ENCODE assay signal across 1 cellular context in the genomic region with DNA sequence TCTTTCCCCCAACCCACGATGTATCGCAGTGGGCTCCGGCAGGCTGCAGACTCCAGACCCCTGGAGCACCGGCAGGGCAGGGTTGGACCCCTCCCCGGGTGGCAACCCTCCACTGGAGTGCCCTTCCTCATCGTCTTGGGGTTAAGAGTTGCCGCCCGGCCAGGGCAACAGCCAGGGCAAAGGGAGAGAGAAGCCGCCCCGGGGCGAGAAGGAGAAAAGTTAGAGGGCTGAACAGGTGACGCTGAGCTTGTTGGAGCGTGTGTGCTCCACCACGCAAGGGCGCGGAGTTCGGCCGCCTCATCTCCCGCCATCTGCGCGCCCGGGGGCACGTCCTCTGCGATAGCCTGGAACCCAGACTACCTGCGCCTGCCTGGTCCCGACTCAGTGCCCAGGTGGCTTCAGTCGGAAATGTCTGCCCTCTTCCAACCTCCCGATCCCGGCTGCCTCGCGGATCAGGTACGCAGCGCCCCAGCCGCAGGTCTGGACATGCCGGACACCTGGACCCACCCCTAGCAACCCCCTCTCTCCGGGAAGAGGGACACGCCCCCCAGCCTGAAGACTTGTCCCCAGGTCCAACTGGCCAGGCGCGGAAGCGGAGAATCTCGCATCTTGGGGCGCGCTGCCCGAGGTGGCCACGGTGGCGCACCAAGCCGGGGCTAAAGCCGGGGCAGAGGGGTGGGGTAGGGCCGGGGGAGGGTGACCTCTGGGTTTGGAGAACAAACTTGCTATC.
TF ChIP-seq lines count a peak whose summit lies in the region.

No MANE protein-coding gene starts in this region.

TF ChIP-seq in H1, 55 proteins besides CTCF, POLR2A, EP300 and RAD21:
- no peak for TF ChIP-seq USF2 (IDR thresholded peaks at IDR 0.05; ENCODE audit: low read length)
- TF ChIP-seq, protein P1, sequence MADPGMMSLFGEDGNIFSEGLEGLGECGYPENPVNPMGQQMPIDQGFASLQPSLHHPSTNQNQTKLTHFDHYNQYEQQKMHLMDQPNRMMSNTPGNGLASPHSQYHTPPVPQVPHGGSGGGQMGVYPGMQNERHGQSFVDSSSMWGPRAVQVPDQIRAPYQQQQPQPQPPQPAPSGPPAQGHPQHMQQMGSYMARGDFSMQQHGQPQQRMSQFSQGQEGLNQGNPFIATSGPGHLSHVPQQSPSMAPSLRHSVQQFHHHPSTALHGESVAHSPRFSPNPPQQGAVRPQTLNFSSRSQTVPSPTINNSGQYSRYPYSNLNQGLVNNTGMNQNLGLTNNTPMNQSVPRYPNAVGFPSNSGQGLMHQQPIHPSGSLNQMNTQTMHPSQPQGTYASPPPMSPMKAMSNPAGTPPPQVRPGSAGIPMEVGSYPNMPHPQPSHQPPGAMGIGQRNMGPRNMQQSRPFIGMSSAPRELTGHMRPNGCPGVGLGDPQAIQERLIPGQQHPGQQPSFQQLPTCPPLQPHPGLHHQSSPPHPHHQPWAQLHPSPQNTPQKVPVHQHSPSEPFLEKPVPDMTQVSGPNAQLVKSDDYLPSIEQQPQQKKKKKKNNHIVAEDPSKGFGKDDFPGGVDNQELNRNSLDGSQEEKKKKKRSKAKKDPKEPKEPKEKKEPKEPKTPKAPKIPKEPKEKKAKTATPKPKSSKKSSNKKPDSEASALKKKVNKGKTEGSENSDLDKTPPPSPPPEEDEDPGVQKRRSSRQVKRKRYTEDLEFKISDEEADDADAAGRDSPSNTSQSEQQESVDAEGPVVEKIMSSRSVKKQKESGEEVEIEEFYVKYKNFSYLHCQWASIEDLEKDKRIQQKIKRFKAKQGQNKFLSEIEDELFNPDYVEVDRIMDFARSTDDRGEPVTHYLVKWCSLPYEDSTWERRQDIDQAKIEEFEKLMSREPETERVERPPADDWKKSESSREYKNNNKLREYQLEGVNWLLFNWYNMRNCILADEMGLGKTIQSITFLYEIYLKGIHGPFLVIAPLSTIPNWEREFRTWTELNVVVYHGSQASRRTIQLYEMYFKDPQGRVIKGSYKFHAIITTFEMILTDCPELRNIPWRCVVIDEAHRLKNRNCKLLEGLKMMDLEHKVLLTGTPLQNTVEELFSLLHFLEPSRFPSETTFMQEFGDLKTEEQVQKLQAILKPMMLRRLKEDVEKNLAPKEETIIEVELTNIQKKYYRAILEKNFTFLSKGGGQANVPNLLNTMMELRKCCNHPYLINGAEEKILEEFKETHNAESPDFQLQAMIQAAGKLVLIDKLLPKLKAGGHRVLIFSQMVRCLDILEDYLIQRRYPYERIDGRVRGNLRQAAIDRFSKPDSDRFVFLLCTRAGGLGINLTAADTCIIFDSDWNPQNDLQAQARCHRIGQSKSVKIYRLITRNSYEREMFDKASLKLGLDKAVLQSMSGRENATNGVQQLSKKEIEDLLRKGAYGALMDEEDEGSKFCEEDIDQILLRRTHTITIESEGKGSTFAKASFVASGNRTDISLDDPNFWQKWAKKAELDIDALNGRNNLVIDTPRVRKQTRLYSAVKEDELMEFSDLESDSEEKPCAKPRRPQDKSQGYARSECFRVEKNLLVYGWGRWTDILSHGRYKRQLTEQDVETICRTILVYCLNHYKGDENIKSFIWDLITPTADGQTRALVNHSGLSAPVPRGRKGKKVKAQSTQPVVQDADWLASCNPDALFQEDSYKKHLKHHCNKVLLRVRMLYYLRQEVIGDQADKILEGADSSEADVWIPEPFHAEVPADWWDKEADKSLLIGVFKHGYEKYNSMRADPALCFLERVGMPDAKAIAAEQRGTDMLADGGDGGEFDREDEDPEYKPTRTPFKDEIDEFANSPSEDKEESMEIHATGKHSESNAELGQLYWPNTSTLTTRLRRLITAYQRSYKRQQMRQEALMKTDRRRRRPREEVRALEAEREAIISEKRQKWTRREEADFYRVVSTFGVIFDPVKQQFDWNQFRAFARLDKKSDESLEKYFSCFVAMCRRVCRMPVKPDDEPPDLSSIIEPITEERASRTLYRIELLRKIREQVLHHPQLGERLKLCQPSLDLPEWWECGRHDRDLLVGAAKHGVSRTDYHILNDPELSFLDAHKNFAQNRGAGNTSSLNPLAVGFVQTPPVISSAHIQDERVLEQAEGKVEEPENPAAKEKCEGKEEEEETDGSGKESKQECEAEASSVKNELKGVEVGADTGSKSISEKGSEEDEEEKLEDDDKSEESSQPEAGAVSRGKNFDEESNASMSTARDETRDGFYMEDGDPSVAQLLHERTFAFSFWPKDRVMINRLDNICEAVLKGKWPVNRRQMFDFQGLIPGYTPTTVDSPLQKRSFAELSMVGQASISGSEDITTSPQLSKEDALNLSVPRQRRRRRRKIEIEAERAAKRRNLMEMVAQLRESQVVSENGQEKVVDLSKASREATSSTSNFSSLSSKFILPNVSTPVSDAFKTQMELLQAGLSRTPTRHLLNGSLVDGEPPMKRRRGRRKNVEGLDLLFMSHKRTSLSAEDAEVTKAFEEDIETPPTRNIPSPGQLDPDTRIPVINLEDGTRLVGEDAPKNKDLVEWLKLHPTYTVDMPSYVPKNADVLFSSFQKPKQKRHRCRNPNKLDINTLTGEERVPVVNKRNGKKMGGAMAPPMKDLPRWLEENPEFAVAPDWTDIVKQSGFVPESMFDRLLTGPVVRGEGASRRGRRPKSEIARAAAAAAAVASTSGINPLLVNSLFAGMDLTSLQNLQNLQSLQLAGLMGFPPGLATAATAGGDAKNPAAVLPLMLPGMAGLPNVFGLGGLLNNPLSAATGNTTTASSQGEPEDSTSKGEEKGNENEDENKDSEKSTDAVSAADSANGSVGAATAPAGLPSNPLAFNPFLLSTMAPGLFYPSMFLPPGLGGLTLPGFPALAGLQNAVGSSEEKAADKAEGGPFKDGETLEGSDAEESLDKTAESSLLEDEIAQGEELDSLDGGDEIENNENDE (IDR thresholded peaks at IDR 0.05; ENCODE audit: insufficient replicate concordance, low read length) = no peak
- no peak for TF ChIP-seq CHD2 (IDR thresholded peaks at IDR 0.05; ENCODE audit: low read length)
- no peak for TF ChIP-seq KDM1A (IDR thresholded peaks at IDR 0.05; ENCODE audit: borderline replicate concordance, low read length)
- no peak for TF ChIP-seq SP1 (IDR thresholded peaks at IDR 0.05; ENCODE audit: low read depth, low read length)
- no peak for TF ChIP-seq CBX8 (IDR thresholded peaks at IDR 0.05; ENCODE audit: borderline replicate concordance, low read depth, low read length)
- no peak for TF ChIP-seq HDAC6 (IDR thresholded peaks at IDR 0.05; ENCODE audit: low read depth, low read length)
- TF ChIP-seq RNF2 (IDR thresholded peaks at IDR 0.05; ENCODE audit: borderline replicate concordance, low read depth, low read length, missing control alignments, poor library complexity, severe bottlenecking) = peak; percentile 52
- TF ChIP-seq SUZ12 (IDR thresholded peaks at IDR 0.05; ENCODE audit: low read length) = peak; percentile 79
- TF ChIP-seq TBP (IDR thresholded peaks at IDR 0.05; ENCODE audit: low read depth, low read length) = no peak
- no peak for TF ChIP-seq RFX5 (IDR thresholded peaks at IDR 0.05; ENCODE audit: borderline replicate concordance, low read depth, low read length)
- no peak for TF ChIP-seq EGR1 (IDR thresholded peaks at IDR 0.05; ENCODE audit: borderline replicate concordance, low read depth, low read length)
- no peak for TF ChIP-seq RBBP5 (IDR thresholded peaks at IDR 0.05; ENCODE audit: borderline replicate concordance, low read depth, low read length)
- TF ChIP-seq SAP30 (IDR thresholded peaks at IDR 0.05; ENCODE audit: insufficient read depth, insufficient replicate concordance, low read length) = no peak
- no peak for TF ChIP-seq SIX5 (IDR thresholded peaks at IDR 0.05; ENCODE audit: low read depth, low read length)
- TF ChIP-seq ASH2L (IDR thresholded peaks at IDR 0.05; ENCODE audit: low read length) = no peak
- TF ChIP-seq EZH2 (IDR thresholded peaks at IDR 0.05; ENCODE audit: low read depth, low read length, severe bottlenecking) = peak; percentile 87
- no peak for TF ChIP-seq TCF12 (IDR thresholded peaks at IDR 0.05; ENCODE audit: low read depth, low read length)
- TF ChIP-seq SIRT6 (IDR thresholded peaks at IDR 0.05; ENCODE audit: low read length) = no peak
- TF ChIP-seq, protein P2, sequence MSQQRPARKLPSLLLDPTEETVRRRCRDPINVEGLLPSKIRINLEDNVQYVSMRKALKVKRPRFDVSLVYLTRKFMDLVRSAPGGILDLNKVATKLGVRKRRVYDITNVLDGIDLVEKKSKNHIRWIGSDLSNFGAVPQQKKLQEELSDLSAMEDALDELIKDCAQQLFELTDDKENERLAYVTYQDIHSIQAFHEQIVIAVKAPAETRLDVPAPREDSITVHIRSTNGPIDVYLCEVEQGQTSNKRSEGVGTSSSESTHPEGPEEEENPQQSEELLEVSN (IDR thresholded peaks at IDR 0.05) = 0 out of 2 replicates have a peak, but pooled peaks have one; percentile 56
- TF ChIP-seq TAF7 (optimal IDR thresholded peaks at IDR 0.05; ENCODE audit: borderline replicate concordance, low read depth, low read length) = no peak
- TF ChIP-seq JUND (IDR thresholded peaks at IDR 0.05; ENCODE audit: low read length) = no peak
- no peak for TF ChIP-seq CTBP2 (IDR thresholded peaks at IDR 0.05; ENCODE audit: borderline replicate concordance, insufficient read depth, insufficient read length, low read length)
- TF ChIP-seq GTF2F1 (IDR thresholded peaks at IDR 0.05; ENCODE audit: borderline replicate concordance, low read depth, low read length) = no peak
TF ChIP-seq in H1: peak in this region for 4.
